15 cellular contexts compared by ENCODE assay signal in genomic region chr5:75156585-75156984, GRCh38.
DNase-seq lines count a peak whose midpoint lies in the region; ATAC-seq, FAIRE-seq and TF ChIP-seq lines count a peak whose summit lies in the region.
"Had no signal": no experiment of that assay in that cellular context is flagged by ENCODE, and none has a peak within 500 bp of the region (broad histone marks: within the 10 kb centered on the region; RNA-seq: fewer than 3 reads in every experiment).

No MANE protein-coding gene starts in this region.

- no peaks in the 10 kb centered on the region for H4K20me1 ChIP-seq in DND-41 (ENCODE audit: insufficient read depth, low read length)

- H3K9ac ChIP-seq in DND-41 (ENCODE audit: low read depth, low read length): no peak overlapping the region

- H3K36me3 ChIP-seq in DND-41 (ENCODE audit: insufficient read depth, low read length): no peaks in the 10 kb centered on the region
- no peaks in the 10 kb centered on the region for H3K36me3 ChIP-seq in bronchial epithelial cell (ENCODE audit: control insufficient read depth, insufficient read depth, low read length)
- H3K36me3 ChIP-seq: gastroesophageal sphincter, MG63, SJCRH30, thoracic aorta had no signal

- FAIRE-seq in bronchial epithelial cell (lab: Jason Lieb, UNC): no peak
- FAIRE-seq: GM12891 had no signal

- H2AFZ ChIP-seq in DND-41 (ENCODE audit: low read depth, low read length): no peak overlapping the region

- H3K27ac ChIP-seq in DND-41 (ENCODE audit: low read length): no peak overlapping the region
- H3K27ac ChIP-seq: gastroesophageal sphincter, SJCRH30, thoracic aorta had no signal

- no peak overlapping the region for H3K4me2 ChIP-seq in DND-41 (ENCODE audit: insufficient read depth, low read length)

- TF ChIP-seq CTCF in DND-41 (IDR thresholded peaks at IDR 0.05; ENCODE audit: borderline replicate concordance, extremely low read depth, low read length, poor library complexity, severe bottlenecking): peak; percentile 3
- TF ChIP-seq CTCF in bronchial epithelial cell (IDR thresholded peaks at IDR 0.05; ENCODE audit: insufficient read depth, low read length, severe bottlenecking): peak; percentile 15

- DNase-seq in DND-41: no peak
- DNase-seq in LHCN-M2 (ENCODE audit: low read depth): peak; percentile 16
- peak; percentile 12 for DNase-seq in bronchial epithelial cell (ENCODE audit: low read depth)
- peak; percentile 7 for DNase-seq in left kidney (ENCODE audit: low read depth, low spot score)
- no peak for DNase-seq in NOMO-1 treated with dmso at 0.1 percent for 144 hours (lab: John Stamatoyannopoulos, UW; ENCODE audit: unreplicated experiment)
- DNase-seq in epidermal melanocyte (ENCODE audit: insufficient read length, low spot score): no peak
- DNase-seq: activated CD8-positive, alpha-beta memory T cell treated with anti-CD3 and anti-CD28 coated beads, Interleukin-2, amount 50 U/mL, for 48 hours; left colon; MG63; NCI-H2227 treated with DMSO at 0.1 percent for 48 hours had no signal

- no peaks in the 10 kb centered on the region for H3K27me3 ChIP-seq in DND-41 (ENCODE audit: insufficient read depth, low read length, poor library complexity)
- H3K27me3 ChIP-seq in bronchial epithelial cell (ENCODE audit: control insufficient read depth, insufficient read depth, low read length): no peaks in the 10 kb centered on the region
- H3K27me3 ChIP-seq: gastroesophageal sphincter, MG63, SJCRH30 had no signal

- H3K9me3 ChIP-seq in DND-41 (ENCODE audit: insufficient read depth, low read length, severe bottlenecking): peaks cover 6% of the 10 kb centered on the region
- H3K9me3 ChIP-seq: MG63, SJCRH30 had no signal

- no peaks in the 10 kb centered on the region for H3K79me2 ChIP-seq in DND-41 (ENCODE audit: insufficient read depth, low read length)

- H3K4me1 ChIP-seq in DND-41 (ENCODE audit: insufficient read depth, low read length): no peaks in the 10 kb centered on the region
- H3K4me1 ChIP-seq: gastroesophageal sphincter, SJCRH30 had no signal

- H3K4me3 ChIP-seq in DND-41 (ENCODE audit: low read depth in 1 of 2, low read length in 2 of 2): no peak overlapping the region
- H3K4me3 ChIP-seq in bronchial epithelial cell (ENCODE audit: low read depth, low read length): no peak overlapping the region
- H3K4me3 ChIP-seq: gastroesophageal sphincter, MG63, SJCRH30, thoracic aorta had no signal

- ATAC-seq in DND-41 (ENCODE audit: insufficient read depth, low read depth): no peak
- ATAC-seq in GM21381 (IDR thresholded peaks at IDR 0.05; ENCODE audit: unreplicated experiment): no peak
- ATAC-seq: gastroesophageal sphincter, left colon had no signal

Comparison
In these comparisons a context has a peak if more than half of its experiments do, and no peak if none do; other contexts are left out.
1. DNase-seq: peak in LHCN-M2 (single experiment), bronchial epithelial cell (single experiment) and left kidney (single experiment); none in DND-41 (single experiment), NOMO-1 treated with dmso at 0.1 percent for 144 hours (single experiment) and epidermal melanocyte (single experiment).